8 cellular contexts compared by ENCODE assay signal in the genomic region with DNA sequence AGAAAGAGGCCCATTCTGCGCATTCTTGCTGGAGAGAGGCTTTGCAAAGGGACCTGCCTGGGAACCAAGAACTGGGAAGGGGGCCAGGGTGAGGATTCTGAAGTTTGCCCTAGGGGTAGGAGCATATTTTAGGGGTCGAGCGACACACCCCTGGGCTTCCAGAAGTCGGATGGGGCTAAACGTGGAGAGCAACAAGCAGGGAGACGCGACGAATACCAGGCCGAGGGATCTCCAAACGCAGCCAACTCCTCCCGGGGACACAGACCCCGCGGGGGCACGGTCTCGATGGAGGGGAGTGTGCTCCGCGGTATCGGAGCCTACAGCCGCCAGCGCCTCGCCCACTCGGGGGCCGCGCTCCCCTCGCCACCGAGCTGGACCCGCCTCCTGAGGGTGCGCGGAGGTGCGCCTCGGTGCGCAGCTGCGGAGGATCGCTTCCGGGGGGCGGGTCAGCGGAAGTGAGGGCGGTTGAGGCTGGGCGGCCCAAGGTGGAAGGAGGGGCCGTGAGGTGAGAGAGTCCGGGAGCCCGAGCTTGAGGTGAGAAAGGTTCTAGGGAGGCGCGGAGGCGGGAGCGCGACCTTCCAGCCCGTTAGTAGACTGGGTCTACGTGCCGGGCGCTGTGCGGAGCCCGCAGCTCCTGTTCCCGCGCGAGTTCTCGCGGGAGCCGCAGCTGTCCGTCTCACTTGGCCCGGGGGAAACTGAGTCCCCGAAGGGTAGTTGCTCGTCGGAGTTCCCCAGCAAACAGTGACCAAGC. TPM values are rescaled to one million over a fixed set of nuclear protein-coding genes. Genes with fewer than 3 reads are reported as not detected.
A peak's percentile ranks its signal among the peaks of the same experiment; 100 is the strongest.
DNase-seq lines count a peak whose midpoint lies in the region; ATAC-seq and TF ChIP-seq lines count a peak whose summit lies in the region.

A gene (plus strand): TSS at position 459 of the 751 bp plus-strand sequence. CDS start 3,151 bp downstream, outside the sequence.

- TF ChIP-seq RAD21 in Ishikawa (IDR thresholded peaks at IDR 0.05; ENCODE audit: low read depth), result no peak

- H3K4me3 Mint-ChIP-seq in activated T-helper 2 cell treated with anti-CD3 and anti-CD28 coated beads, Interferon-gamma antibody, Interleukin-2, Interleukin-4, amounts not matched to agents 10 μg/mL and 5 μg/mL and 100 μg/mL, durations not matched to agents 14 hours and 24 hours and 36 hours (ENCODE audit: low read depth), result peak within 1 kb of the TSS; percentile 97
- H3K4me3 Mint-ChIP-seq in nephron progenitor cell, result peak within 1 kb of the TSS; percentile 99
- H3K4me3 Mint-ChIP-seq in stimulated activated naive CD8-positive, alpha-beta T cell treated with anti-CD3 and anti-CD28 coated beads, Interleukin-15, amount 100 ng/mL, for 72 hours, result peak within 1 kb of the TSS; percentile 92 to 99

- H3K9ac ChIP-seq in DND-41 (ENCODE audit: low read depth, low read length), result peak within 1 kb of the TSS; percentile 95

- H3K27ac Mint-ChIP-seq in activated T-helper 2 cell treated with anti-CD3 and anti-CD28 coated beads, Interferon-gamma antibody, Interleukin-2, Interleukin-4, amounts not matched to agents 10 μg/mL and 5 μg/mL and 100 μg/mL, durations not matched to agents 14 hours and 24 hours and 36 hours, result peak within 1 kb of the TSS; percentile 90
- peak within 1 kb of the TSS; percentile 99 for H3K27ac Mint-ChIP-seq in nephron progenitor cell
- peak within 1 kb of the TSS; percentile 97 to 98 for H3K27ac Mint-ChIP-seq in stimulated activated naive CD8-positive, alpha-beta T cell treated with anti-CD3 and anti-CD28 coated beads, Interleukin-15, amount 100 ng/mL, for 72 hours

- POLR2A ChIA-PET in RWPE1 (lab: Yijun Ruan, JAX; ENCODE audit: low non-redundant PET), result interaction anchor here (0.7 to 1.0 kb wide), 3 partner anchors 10 to 281 kb away, joined by 3 to 10 read pairs (median 4); no protein-coding TSS in a partner anchor

- peaks cover 42% of the 10 kb centered on the region for H3K79me2 ChIP-seq in DND-41 (ENCODE audit: insufficient read depth, low read length)

- H3K9me3 Mint-ChIP-seq in activated T-helper 2 cell treated with anti-CD3 and anti-CD28 coated beads, Interferon-gamma antibody, Interleukin-2, Interleukin-4, amounts not matched to agents 10 μg/mL and 5 μg/mL and 100 μg/mL, durations not matched to agents 14 hours and 24 hours and 36 hours, result no peaks in the 10 kb centered on the region
- H3K9me3 Mint-ChIP-seq in nephron progenitor cell, result no peaks in the 10 kb centered on the region
- H3K9me3 Mint-ChIP-seq in stimulated activated naive CD8-positive, alpha-beta T cell treated with anti-CD3 and anti-CD28 coated beads, Interleukin-15, amount 100 ng/mL, for 72 hours, result no peaks in the 10 kb centered on the region

- H3K9me3 ChIP-seq in DND-41 (ENCODE audit: insufficient read depth, low read length, severe bottlenecking), result no peaks in the 10 kb centered on the region

- H3K36me3 Mint-ChIP-seq in activated T-helper 2 cell treated with anti-CD3 and anti-CD28 coated beads, Interferon-gamma antibody, Interleukin-2, Interleukin-4, amounts not matched to agents 10 μg/mL and 5 μg/mL and 100 μg/mL, durations not matched to agents 14 hours and 24 hours and 36 hours (ENCODE audit: low read depth), result peaks cover 9% of the 10 kb centered on the region
- H3K36me3 Mint-ChIP-seq in nephron progenitor cell (ENCODE audit: low read depth), result no peaks in the 10 kb centered on the region

- H2AFZ ChIP-seq in DND-41 (ENCODE audit: low read depth, low read length), result peak within 1 kb of the TSS; percentile 79

- ATAC-seq in DND-41 (ENCODE audit: insufficient read depth, low read depth), result peak; percentile 90
- ATAC-seq in GM21529 (IDR thresholded peaks at IDR 0.05; ENCODE audit: unreplicated experiment), result peak; percentile 84
- ATAC-seq in stimulated activated naive CD8-positive, alpha-beta T cell treated with anti-CD3 and anti-CD28 coated beads, Interleukin-15, amount 100 ng/mL, for 72 hours, result peak; percentile 90

- H3K4me1 ChIP-seq in DND-41 (ENCODE audit: insufficient read depth, low read length), result peaks cover 28% of the 10 kb centered on the region

- CTCF ChIA-PET in RWPE1 (lab: Yijun Ruan, JAX), result interaction anchor here (0.6 kb wide), 2 partner anchors 51 to 315 kb away, joined by 3 read pairs; no protein-coding TSS in a partner anchor

- DNase-seq in DND-41 (peak; percentile 91), RWPE1 (ENCODE audit: low spot score) (peak; percentile 92), fibroblast of pulmonary artery (ENCODE audit: low read depth) (peak; percentile 68), nephron progenitor cell (peak; percentile 88)
- DNase-seq in activated T-helper 2 cell treated with anti-CD3 and anti-CD28 coated beads, Interferon-gamma antibody, Interleukin-2, Interleukin-4, amounts not matched to agents 10 μg/mL and 5 μg/mL and 100 μg/mL, durations not matched to agents 14 hours and 24 hours and 36 hours (ENCODE audit: low spot score), result peak; percentile 92
- peak; percentile 94 to 96 for DNase-seq in stimulated activated naive CD8-positive, alpha-beta T cell treated with anti-CD3 and anti-CD28 coated beads, Interleukin-15, amount 100 ng/mL, for 72 hours

- TF ChIP-seq CTCF in DND-41 (IDR thresholded peaks at IDR 0.05; ENCODE audit: borderline replicate concordance, extremely low read depth, low read length, poor library complexity, severe bottlenecking) (no peak), RWPE1 (conservative IDR thresholded peaks at IDR 0.05; ENCODE audit: low read depth) (no peak), fibroblast of pulmonary artery (IDR thresholded peaks at IDR 0.05; ENCODE audit: low read length, missing control alignments) (no peak), nephron progenitor cell (IDR thresholded peaks at IDR 0.05) (no peak)

- H3K4me1 Mint-ChIP-seq in activated T-helper 2 cell treated with anti-CD3 and anti-CD28 coated beads, Interferon-gamma antibody, Interleukin-2, Interleukin-4, amounts not matched to agents 10 μg/mL and 5 μg/mL and 100 μg/mL, durations not matched to agents 14 hours and 24 hours and 36 hours (ENCODE audit: low read depth), result peaks cover 26% of the 10 kb centered on the region
- peaks cover 42% of the 10 kb centered on the region for H3K4me1 Mint-ChIP-seq in nephron progenitor cell
- H3K4me1 Mint-ChIP-seq in stimulated activated naive CD8-positive, alpha-beta T cell treated with anti-CD3 and anti-CD28 coated beads, Interleukin-15, amount 100 ng/mL, for 72 hours, result peaks cover 39% of the 10 kb centered on the region

- peaks cover 5% of the 10 kb centered on the region for H3K36me3 ChIP-seq in DND-41 (ENCODE audit: insufficient read depth, low read length)

- peak within 1 kb of the TSS; percentile 86 for H3K4me2 ChIP-seq in DND-41 (ENCODE audit: insufficient read depth, low read length)

- no peaks in the 10 kb centered on the region for H3K27me3 ChIP-seq in DND-41 (ENCODE audit: insufficient read depth, low read length, poor library complexity)

- TF ChIP-seq EP300 in Ishikawa (IDR thresholded peaks at IDR 0.05; ENCODE audit: borderline replicate concordance), result no peak

- intact Hi-C loops in activated T-helper 2 cell treated with anti-CD3 and anti-CD28 coated beads, Interferon-gamma antibody, Interleukin-2, Interleukin-4, amounts not matched to agents 10 μg/mL and 5 μg/mL and 100 μg/mL, durations not matched to agents 14 hours and 24 hours and 36 hours (cut with micrococcal nuclease), result loop anchor here (1.0 to 10.0 kb wide), 3 partner anchors 55 to 295 kb away; a partner anchor contains a TSS

- H4K20me1 ChIP-seq in DND-41 (ENCODE audit: insufficient read depth, low read length), result peaks cover 12% of the 10 kb centered on the region

- H3K27me3 Mint-ChIP-seq in activated T-helper 2 cell treated with anti-CD3 and anti-CD28 coated beads, Interferon-gamma antibody, Interleukin-2, Interleukin-4, amounts not matched to agents 10 μg/mL and 5 μg/mL and 100 μg/mL, durations not matched to agents 14 hours and 24 hours and 36 hours (ENCODE audit: low read depth), result no peaks in the 10 kb centered on the region
- peaks cover 3% of the 10 kb centered on the region for H3K27me3 Mint-ChIP-seq in nephron progenitor cell (ENCODE audit: low read depth, poor library complexity)
- no peaks in the 10 kb centered on the region for H3K27me3 Mint-ChIP-seq in stimulated activated naive CD8-positive, alpha-beta T cell treated with anti-CD3 and anti-CD28 coated beads, Interleukin-15, amount 100 ng/mL, for 72 hours

- H3K4me3 ChIP-seq in DND-41 (ENCODE audit: low read depth in 1 of 2, low read length in 2 of 2) (peak within 1 kb of the TSS; percentile 94 to 95), fibroblast of pulmonary artery (replicated peaks; ENCODE audit: low read depth, low read length) (peak within 1 kb of the TSS; percentile 90)

- H3K27ac ChIP-seq in DND-41 (ENCODE audit: low read length) (peak within 1 kb of the TSS; percentile 89), RWPE1 (peak within 1 kb of the TSS; percentile 92)

TF ChIP-seq in Ishikawa, 13 proteins besides CTCF, POLR2A, EP300 and RAD21 (continues in another document):
- TF ChIP-seq CREB1 (IDR thresholded peaks at IDR 0.05; ENCODE audit: low read depth) (no peak), EGR1 (IDR thresholded peaks at IDR 0.05) (peak; percentile 69), ZBTB7A (IDR thresholded peaks at IDR 0.05; ENCODE audit: low read depth) (peak; percentile 81), TAF1 (IDR thresholded peaks at IDR 0.05; ENCODE audit: low read depth) (peak; percentile 81)
- TF ChIP-seq, protein P1, sequence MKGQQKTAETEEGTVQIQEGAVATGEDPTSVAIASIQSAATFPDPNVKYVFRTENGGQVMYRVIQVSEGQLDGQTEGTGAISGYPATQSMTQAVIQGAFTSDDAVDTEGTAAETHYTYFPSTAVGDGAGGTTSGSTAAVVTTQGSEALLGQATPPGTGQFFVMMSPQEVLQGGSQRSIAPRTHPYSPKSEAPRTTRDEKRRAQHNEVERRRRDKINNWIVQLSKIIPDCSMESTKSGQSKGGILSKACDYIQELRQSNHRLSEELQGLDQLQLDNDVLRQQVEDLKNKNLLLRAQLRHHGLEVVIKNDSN (IDR thresholded peaks at IDR 0.05), result 0 out of 2 replicates have a peak, but pooled peaks have one; percentile 23

RNA-seq across cellular contexts. Expression of the gene that starts here (rescaled TPM):
- total RNA-seq in activated T-helper 2 cell treated with anti-CD3 and anti-CD28 coated beads, Interferon-gamma antibody, Interleukin-2, Interleukin-4, amounts not matched to agents 10 μg/mL and 5 μg/mL and 100 μg/mL, durations not matched to agents 14 hours and 24 hours and 36 hours, result 29.6 and 30.0 TPM in 2 replicates

Comparison
In these comparisons a context has a peak if more than half of its experiments do, and no peak if none do; other contexts are left out.
1. Peak in every context shown above with its lines: DNase-seq, ATAC-seq, H3K4me3 ChIP-seq and H3K27ac ChIP-seq.